Comparison of ENCODE assay signal across 11 cellular contexts in the genomic region with DNA sequence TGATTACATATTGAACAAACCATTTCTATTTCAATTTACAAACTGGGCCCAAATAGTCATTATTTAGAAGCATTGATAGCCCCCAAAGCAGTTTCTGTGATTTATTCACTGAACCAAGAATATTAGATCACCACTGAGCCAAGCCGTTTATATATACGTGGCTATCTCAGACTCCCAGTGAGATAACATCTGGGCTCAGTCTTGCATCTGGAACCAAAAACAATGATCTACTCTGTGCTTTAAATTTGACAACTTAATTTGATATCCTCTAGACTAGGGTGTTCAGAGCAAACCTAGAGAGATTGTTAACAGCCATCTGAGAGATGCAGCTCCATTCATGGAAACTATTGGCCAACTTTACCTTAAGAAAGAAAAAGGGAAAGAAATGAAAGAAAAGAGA. TPM values are rescaled to one million over a fixed set of nuclear protein-coding genes. Genes with fewer than 3 reads are reported as not detected.
"Had no signal": no experiment of that assay in that cellular context is flagged by ENCODE, and none has a peak within 500 bp of the region (broad histone marks: within the 10 kb centered on the region; RNA-seq: fewer than 3 reads in every experiment).

No MANE protein-coding gene starts in this region.

- H3K27ac ChIP-seq: GM23248, HL-60 had no signal

- H3K4me1 Mint-ChIP-seq: IgD-negative memory B cell had no signal

- H3K36me3 Mint-ChIP-seq: IgD-negative memory B cell had no signal

- H3K27ac Mint-ChIP-seq: HFFc6, IgD-negative memory B cell had no signal

- H3K9ac ChIP-seq: GM23248 had no signal

- H2AFZ ChIP-seq: GM23248 had no signal

- H3K4me3 Mint-ChIP-seq: HFFc6, IgD-negative memory B cell had no signal

- H3K9me3 ChIP-seq: HAP-1 had no signal

- H3K4me3 ChIP-seq: GM23248, HAP-1 had no signal

- ATAC-seq: HCT116, HepG2 had no signal

- DNase-seq: GM23248, GOT3, H7, HFFc6 had no signal

- H3K4me1 ChIP-seq: HAP-1 had no signal

- H3K9me3 Mint-ChIP-seq: HFFc6, IgD-negative memory B cell had no signal

RNA-seq across cellular contexts. Expression of gene BTBD16, which starts 41.4 kb away (rescaled TPM):
- total RNA-seq: GM23248, H4, HFFc6, HT1080 had no signal
- polyA plus RNA-seq: GM23248, IgD-negative memory B cell had no signal
